Comparison of ENCODE assay signal across 1 cellular context in genomic region chr12:38142974-38143373, GRCh38.
TF ChIP-seq lines count a peak whose summit lies in the region.

No MANE protein-coding gene starts in this region.

TF ChIP-seq in K562, 482 proteins besides CTCF, POLR2A, EP300 and RAD21 (continued from another document):
- TF ChIP-seq, protein P1, sequence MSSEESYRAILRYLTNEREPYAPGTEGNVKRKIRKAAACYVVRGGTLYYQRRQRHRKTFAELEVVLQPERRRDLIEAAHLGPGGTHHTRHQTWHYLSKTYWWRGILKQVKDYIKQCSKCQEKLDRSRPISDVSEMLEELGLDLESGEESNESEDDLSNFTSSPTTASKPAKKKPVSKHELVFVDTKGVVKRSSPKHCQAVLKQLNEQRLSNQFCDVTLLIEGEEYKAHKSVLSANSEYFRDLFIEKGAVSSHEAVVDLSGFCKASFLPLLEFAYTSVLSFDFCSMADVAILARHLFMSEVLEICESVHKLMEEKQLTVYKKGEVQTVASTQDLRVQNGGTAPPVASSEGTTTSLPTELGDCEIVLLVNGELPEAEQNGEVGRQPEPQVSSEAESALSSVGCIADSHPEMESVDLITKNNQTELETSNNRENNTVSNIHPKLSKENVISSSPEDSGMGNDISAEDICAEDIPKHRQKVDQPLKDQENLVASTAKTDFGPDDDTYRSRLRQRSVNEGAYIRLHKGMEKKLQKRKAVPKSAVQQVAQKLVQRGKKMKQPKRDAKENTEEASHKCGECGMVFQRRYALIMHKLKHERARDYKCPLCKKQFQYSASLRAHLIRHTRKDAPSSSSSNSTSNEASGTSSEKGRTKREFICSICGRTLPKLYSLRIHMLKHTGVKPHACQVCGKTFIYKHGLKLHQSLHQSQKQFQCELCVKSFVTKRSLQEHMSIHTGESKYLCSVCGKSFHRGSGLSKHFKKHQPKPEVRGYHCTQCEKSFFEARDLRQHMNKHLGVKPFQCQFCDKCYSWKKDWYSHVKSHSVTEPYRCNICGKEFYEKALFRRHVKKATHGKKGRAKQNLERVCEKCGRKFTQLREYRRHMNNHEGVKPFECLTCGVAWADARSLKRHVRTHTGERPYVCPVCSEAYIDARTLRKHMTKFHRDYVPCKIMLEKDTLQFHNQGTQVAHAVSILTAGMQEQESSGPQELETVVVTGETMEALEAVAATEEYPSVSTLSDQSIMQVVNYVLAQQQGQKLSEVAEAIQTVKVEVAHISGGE (CRISPR knock-in tag; IDR thresholded peaks at IDR 0.05): no peak
- TF ChIP-seq, protein P2, sequence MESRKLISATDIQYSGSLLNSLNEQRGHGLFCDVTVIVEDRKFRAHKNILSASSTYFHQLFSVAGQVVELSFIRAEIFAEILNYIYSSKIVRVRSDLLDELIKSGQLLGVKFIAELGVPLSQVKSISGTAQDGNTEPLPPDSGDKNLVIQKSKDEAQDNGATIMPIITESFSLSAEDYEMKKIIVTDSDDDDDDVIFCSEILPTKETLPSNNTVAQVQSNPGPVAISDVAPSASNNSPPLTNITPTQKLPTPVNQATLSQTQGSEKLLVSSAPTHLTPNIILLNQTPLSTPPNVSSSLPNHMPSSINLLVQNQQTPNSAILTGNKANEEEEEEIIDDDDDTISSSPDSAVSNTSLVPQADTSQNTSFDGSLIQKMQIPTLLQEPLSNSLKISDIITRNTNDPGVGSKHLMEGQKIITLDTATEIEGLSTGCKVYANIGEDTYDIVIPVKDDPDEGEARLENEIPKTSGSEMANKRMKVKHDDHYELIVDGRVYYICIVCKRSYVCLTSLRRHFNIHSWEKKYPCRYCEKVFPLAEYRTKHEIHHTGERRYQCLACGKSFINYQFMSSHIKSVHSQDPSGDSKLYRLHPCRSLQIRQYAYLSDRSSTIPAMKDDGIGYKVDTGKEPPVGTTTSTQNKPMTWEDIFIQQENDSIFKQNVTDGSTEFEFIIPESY (CRISPR knock-in tag; IDR thresholded peaks at IDR 0.05): no peak
- TF ChIP-seq, protein P3, sequence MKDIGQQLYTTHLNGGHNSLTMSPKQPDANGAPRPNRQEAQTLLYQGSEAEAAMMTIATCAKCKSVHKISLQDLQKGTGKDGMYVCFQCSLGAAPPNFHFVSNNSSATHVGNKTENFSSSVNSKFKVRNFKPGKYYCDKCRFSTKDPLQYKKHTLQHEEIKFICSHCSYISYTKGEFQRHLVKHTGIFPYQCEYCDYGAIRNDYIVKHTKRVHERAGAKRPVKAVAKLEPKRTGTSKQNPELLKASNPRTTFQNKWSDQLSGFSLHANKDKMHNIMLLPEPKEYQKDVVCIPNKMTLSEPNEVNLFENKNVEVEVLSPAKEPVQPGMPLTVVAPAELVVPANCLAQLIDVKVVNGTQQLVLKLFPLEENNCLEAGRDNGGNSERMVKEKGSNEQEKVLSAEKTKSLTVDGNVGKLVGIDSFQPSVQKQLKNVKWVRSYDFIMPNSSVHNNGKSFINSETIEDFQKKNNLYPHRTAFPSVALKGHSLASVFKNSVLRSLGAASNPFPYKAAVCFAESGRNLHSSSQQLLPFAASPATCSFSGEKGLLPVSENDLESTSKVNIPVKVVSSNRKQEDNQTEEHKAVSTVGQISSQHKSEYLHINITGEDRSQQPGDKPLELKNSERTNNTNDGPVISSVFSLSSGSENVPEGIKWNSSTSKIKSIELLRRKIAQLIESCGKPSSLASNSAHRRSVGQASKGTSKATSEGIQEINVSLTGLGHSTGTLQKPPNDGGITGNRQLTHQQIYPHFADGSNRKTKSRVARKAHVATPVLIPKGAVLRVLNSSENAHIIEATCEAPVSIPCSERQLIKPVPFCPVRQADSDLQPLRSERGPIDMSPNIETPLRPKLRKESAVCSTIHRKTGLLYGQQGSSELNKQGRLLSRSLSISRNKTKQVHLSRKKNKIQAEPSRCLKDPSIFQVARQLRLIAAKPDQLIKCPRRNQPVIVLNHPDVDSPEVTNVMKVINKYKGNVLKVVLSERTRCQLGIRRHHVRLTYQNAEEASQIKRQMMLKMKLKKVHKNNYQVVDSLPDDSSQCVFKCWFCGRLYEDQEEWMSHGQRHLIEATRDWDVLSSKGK (CRISPR knock-in tag; IDR thresholded peaks at IDR 0.05): no peak
- TF ChIP-seq PREB (CRISPR knock-in tag; IDR thresholded peaks at IDR 0.05): no peak
- no peak for TF ChIP-seq ZNF695 (CRISPR knock-in tag; IDR thresholded peaks at IDR 0.05)
- no peak for TF ChIP-seq ZNF347 (CRISPR knock-in tag; IDR thresholded peaks at IDR 0.05; ENCODE audit: low read depth)
- no peak for TF ChIP-seq MEIS2 (IDR thresholded peaks at IDR 0.05; ENCODE audit: partially characterized antibody)
- no peak for TF ChIP-seq JUN (IDR thresholded peaks at IDR 0.05; ENCODE audit: borderline replicate concordance, low read depth, low read length)
- no peak for TF ChIP-seq JUN (CRISPR knock-in tag; IDR thresholded peaks at IDR 0.05; ENCODE audit: borderline replicate concordance)
- no peak for TF ChIP-seq ZNF717 (CRISPR knock-in tag; IDR thresholded peaks at IDR 0.05)
- no peak for TF ChIP-seq SRSF9 (IDR thresholded peaks at IDR 0.05; ENCODE audit: borderline replicate concordance, low read depth, low read length)
- no peak for TF ChIP-seq MITF (IDR thresholded peaks at IDR 0.05)
- no peak for TF ChIP-seq SMAD1 (IDR thresholded peaks at IDR 0.05; ENCODE audit: low read depth, low read length, partially characterized antibody)
- no peak for TF ChIP-seq FOXJ2 (tag; IDR thresholded peaks at IDR 0.05)
